Comparison of ENCODE assay signal across 16 cellular contexts in the genomic region with DNA sequence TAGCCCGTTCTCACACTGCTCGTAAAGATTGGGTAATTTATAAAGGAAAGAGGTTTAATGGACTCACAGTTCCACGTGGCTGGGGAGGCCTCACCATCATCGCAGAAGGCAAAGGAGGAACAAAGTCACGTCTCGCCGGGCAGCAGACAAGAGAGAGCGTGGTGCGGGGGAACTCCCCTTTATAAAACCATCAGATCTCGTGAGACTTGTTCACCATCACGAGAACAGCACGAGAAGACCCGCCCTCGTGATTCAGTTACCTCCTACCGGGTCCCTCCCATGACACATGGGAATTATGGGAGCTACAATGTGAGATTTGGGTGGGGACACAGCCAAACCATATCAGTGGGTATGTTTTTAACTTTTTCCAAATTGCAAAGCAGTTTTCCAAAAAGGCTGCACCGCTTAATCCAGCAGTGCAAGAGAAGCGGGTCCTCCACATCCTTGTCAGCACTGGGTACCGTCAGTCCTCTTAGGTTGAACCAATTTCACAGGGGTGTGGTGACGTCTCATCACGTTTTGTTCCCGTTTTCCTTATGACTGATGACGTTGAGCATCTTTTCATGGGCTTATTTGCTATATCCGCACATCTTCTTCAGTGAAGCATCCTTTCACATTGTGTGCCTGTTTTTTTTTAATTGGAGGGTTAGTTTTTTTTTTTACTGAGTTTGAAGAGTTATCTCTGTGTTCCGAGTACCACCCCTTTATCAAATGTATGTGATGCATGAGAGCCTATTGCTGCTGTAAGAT. TPM values are rescaled to one million over a fixed set of nuclear protein-coding genes. Genes with fewer than 3 reads are reported as not detected.
"Had no signal": no experiment of that assay in that cellular context is flagged by ENCODE, and none has a peak within 500 bp of the region (broad histone marks: within the 10 kb centered on the region; RNA-seq: fewer than 3 reads in every experiment).

No MANE protein-coding gene starts in this region.

- H3K27me3 ChIP-seq: pancreas, uterus had no signal

- H3K27ac ChIP-seq: epithelial cell of prostate, pancreas, spleen, uterus had no signal

- H3K4me1 ChIP-seq: pancreas, sigmoid colon, spleen, uterus had no signal

- ATAC-seq: activated naive CD8-positive, alpha-beta T cell treated with anti-CD3 and anti-CD28 coated beads, Interleukin-2, amount 50 U/mL, for 24 hours had no signal

- FAIRE-seq: pancreas had no signal

- H3K36me3 ChIP-seq: pancreas, sigmoid colon, spleen, uterus had no signal

- H3K4me3 ChIP-seq: pancreas, sigmoid colon, spleen, uterus had no signal

- H3K9me3 ChIP-seq: pancreas, sigmoid colon, uterus had no signal

- DNase-seq: activated CD4-positive, alpha-beta T cell treated with anti-CD3 and anti-CD28 coated beads for 1 hour; activated CD4-positive, alpha-beta T cell treated with anti-CD3 and anti-CD28 coated beads, Interleukin-2, amount 50 U/mL, for 4 hours; activated naive CD4-positive, alpha-beta T cell treated with anti-CD3 and anti-CD28 coated beads for 36 hours; activated naive CD8-positive, alpha-beta T cell treated with anti-CD3 and anti-CD28 coated beads, Interleukin-2, amount 50 U/mL, for 24 hours; cerebellar nuclear complex; foreskin melanocyte; pancreas; spleen; T-helper 9 cell; uterus had no signal

RNA-seq across cellular contexts. Expression of a gene that starts 8.0 kb away (rescaled TPM):
- total RNA-seq: activated naive CD4-positive, alpha-beta T cell treated with anti-CD3 and anti-CD28 coated beads for 36 hours; activated T-helper 2 cell treated with anti-CD3 and anti-CD28 coated beads, Interferon-gamma antibody, Interleukin-2, Interleukin-4, amounts not matched to agents 10 μg/mL and 5 μg/mL and 100 μg/mL, durations not matched to agents 14 hours and 24 hours and 36 hours; fibroblast of lung; lung microvascular endothelial cell; sigmoid colon had no signal
- polyA plus RNA-seq: aorta, fibroblast of lung had no signal

RNA-seq across cellular contexts. Expression of a gene that starts 45.1 kb away (rescaled TPM):
- total RNA-seq: activated naive CD4-positive, alpha-beta T cell treated with anti-CD3 and anti-CD28 coated beads for 36 hours; activated T-helper 2 cell treated with anti-CD3 and anti-CD28 coated beads, Interferon-gamma antibody, Interleukin-2, Interleukin-4, amounts not matched to agents 10 μg/mL and 5 μg/mL and 100 μg/mL, durations not matched to agents 14 hours and 24 hours and 36 hours; fibroblast of lung; lung microvascular endothelial cell had no signal
- polyA plus RNA-seq: fibroblast of lung had no signal
